16 cellular contexts compared by ENCODE assay signal in the genomic region with DNA sequence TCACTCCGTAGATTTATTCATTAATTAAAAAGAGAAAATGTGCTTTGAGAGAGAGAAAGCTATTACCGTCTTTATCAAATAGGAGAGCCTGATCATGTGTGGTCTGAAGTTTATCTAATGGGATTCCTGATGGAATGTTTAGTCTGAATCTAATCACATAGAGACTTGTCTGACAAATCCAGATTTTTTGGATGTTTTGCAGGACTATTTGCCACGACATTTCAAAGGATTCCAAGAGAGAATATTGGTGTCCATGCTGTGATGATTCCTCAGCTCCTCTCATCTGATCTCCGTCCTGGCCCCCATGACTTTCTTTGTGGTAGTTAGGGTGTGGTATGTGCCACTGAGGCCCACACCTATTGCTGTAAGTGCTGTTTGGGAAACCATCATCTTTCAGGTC. TPM values are rescaled to one million over a fixed set of nuclear protein-coding genes. Genes with fewer than 3 reads are reported as not detected.
"Had no signal": no experiment of that assay in that cellular context is flagged by ENCODE, and none has a peak within 500 bp of the region (broad histone marks: within the 10 kb centered on the region; RNA-seq: fewer than 3 reads in every experiment).

No MANE protein-coding gene starts in this region.

- H3K79me2 ChIP-seq: hepatocyte had no signal

- H3K4me1 Mint-ChIP-seq: nephron progenitor cell had no signal

- H3K9me3 Mint-ChIP-seq: naive thymus-derived CD4-positive, alpha-beta T cell; nephron progenitor cell; type B pancreatic cell had no signal

- H3K27me3 Mint-ChIP-seq: type B pancreatic cell had no signal

- H3K27ac Mint-ChIP-seq: naive thymus-derived CD4-positive, alpha-beta T cell; nephron progenitor cell had no signal

- H2AFZ ChIP-seq: hepatocyte had no signal

- H3K27me3 ChIP-seq: hepatocyte had no signal

- H3K36me3 Mint-ChIP-seq: type B pancreatic cell had no signal

- H3K4me2 ChIP-seq: hepatocyte had no signal

- H3K27ac ChIP-seq: dorsolateral prefrontal cortex had no signal

- H3K4me3 Mint-ChIP-seq: naive thymus-derived CD4-positive, alpha-beta T cell; nephron progenitor cell; type B pancreatic cell had no signal

- DNase-seq: cortex of kidney; dorsolateral prefrontal cortex; effector CD8-positive, alpha-beta T cell; foreskin melanocyte; head of caudate nucleus; left colon; left ventricle myocardium superior; naive thymus-derived CD4-positive, alpha-beta T cell; nephron progenitor cell; stimulated activated CD4-positive, alpha-beta T cell treated with anti-CD3 and anti-CD28 coated beads, Interleukin-2, amount 100 ng/mL, for 24 hours; stimulated activated CD4-positive, alpha-beta T cell treated with anti-CD3 and anti-CD28 coated beads, Interleukin-4, amount 100 ng/mL, for 4 hours; stimulated activated naive CD4-positive, alpha-beta T cell had no signal

- H3K4me3 ChIP-seq: dorsolateral prefrontal cortex, hepatocyte, lung had no signal

RNA-seq across cellular contexts. Expression of a gene that starts 20.1 kb away (rescaled TPM):
- total RNA-seq: skeletal muscle tissue had no signal
- polyA plus RNA-seq: naive thymus-derived CD4-positive, alpha-beta T cell had no signal

RNA-seq across cellular contexts. Expression of a gene that starts 34.6 kb away (rescaled TPM):
- polyA plus RNA-seq: naive thymus-derived CD4-positive, alpha-beta T cell had no signal

RNA-seq across cellular contexts. Expression of a gene that starts 35.0 kb away (rescaled TPM):
- total RNA-seq: left ventricle myocardium superior, skeletal muscle tissue had no signal
